15 cellular contexts compared by ENCODE assay signal in the genomic region with DNA sequence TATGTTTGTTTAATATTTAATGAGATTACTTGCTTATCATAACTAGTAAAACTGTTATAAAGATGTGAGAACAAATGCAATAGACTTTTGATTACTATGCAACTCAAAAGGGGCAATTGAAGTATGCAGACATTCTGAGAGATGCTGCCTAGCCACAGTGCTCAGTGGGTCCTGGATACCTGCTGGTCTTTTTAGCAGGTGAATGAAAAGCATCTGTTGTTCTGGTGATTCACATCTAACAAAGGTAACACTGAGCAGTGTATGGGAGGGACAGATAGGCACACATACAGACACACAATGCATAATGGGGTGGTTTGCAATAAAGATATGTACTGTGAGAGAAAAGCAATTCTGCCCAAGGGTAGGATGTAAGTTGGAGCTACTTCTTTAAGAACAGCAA. TPM values are rescaled to one million over a fixed set of nuclear protein-coding genes. Genes with fewer than 3 reads are reported as not detected.
DNase-seq lines count a peak whose midpoint lies in the region; ATAC-seq and TF ChIP-seq lines count a peak whose summit lies in the region.
"Had no signal": no experiment of that assay in that cellular context is flagged by ENCODE, and none has a peak within 500 bp of the region (broad histone marks: within the 10 kb centered on the region; RNA-seq: fewer than 3 reads in every experiment).

No MANE protein-coding gene starts in this region.

- no peaks in the 10 kb centered on the region for H3K27me3 Mint-ChIP-seq in Calu3 (ENCODE audit: unreplicated experiment)
- H3K27me3 Mint-ChIP-seq in natural killer cell treated with Interleukin-12 subunit alpha and Interleukin-12 subunit beta and Interleukin-15 and Interleukin-18, amount 100 ng/mL, for 72 hours, result peaks cover 4 to 20% of the 10 kb centered on the region in 2 donors

- no peak overlapping the region for H2BK5ac ChIP-seq in IMR-90 (ENCODE audit: low read depth, low read length, poor library complexity, severe bottlenecking)

- dilution Hi-C loops in IMR-90 (cut with HindIII; ENCODE audit: low sequenced_read_pairs, unreplicated experiment), result no loop called here

- peak overlapping the region; percentile 84 for H3K27ac Mint-ChIP-seq in Calu3 (ENCODE audit: unreplicated experiment)
- no peak overlapping the region for H3K27ac Mint-ChIP-seq in natural killer cell treated with Interleukin-12 subunit alpha and Interleukin-12 subunit beta and Interleukin-15 and Interleukin-18, amount 100 ng/mL, for 72 hours
- H3K27ac Mint-ChIP-seq: CD4-positive, CD25-positive, alpha-beta regulatory T cell had no signal

- H2AFZ ChIP-seq in IMR-90 (replicated peaks; ENCODE audit: low read length, poor library complexity), result no peak overlapping the region

- intact Hi-C loops in Calu3 (cut with micrococcal nuclease; ENCODE audit: unreplicated experiment) (no loop called here), IMR-90 (cut with micrococcal nuclease) (no loop called here)

- TF ChIP-seq POLR2A in IMR-90 (IDR thresholded peaks at IDR 0.05; ENCODE audit: low read depth, low read length), result no peak

- peaks cover 6% of the 10 kb centered on the region for H3K4me1 ChIP-seq in IMR-90 (ENCODE audit: control insufficient read depth, insufficient read depth, low read length)
- peaks cover 3% of the 10 kb centered on the region for H3K4me1 ChIP-seq in foreskin keratinocyte

- no peak overlapping the region for H3K4ac ChIP-seq in IMR-90 (ENCODE audit: low read depth, low read length)

- H3K36me3 Mint-ChIP-seq in Calu3 (ENCODE audit: insufficient read depth, unreplicated experiment), result no peaks in the 10 kb centered on the region
- H3K36me3 Mint-ChIP-seq in natural killer cell treated with Interleukin-12 subunit alpha and Interleukin-12 subunit beta and Interleukin-15 and Interleukin-18, amount 100 ng/mL, for 72 hours, result no peaks in the 10 kb centered on the region
- H3K36me3 Mint-ChIP-seq: CD4-positive, CD25-positive, alpha-beta regulatory T cell had no signal

- POLR2A ChIA-PET in IMR-90 (lab: Charles Lee; ENCODE audit: unreplicated experiment), result no interaction called here

- H3K4me3 Mint-ChIP-seq in Calu3 (ENCODE audit: low read depth, unreplicated experiment), result peak overlapping the region; percentile 18
- H3K4me3 Mint-ChIP-seq in natural killer cell treated with Interleukin-12 subunit alpha and Interleukin-12 subunit beta and Interleukin-15 and Interleukin-18, amount 100 ng/mL, for 72 hours, result no peak overlapping the region
- H3K4me3 Mint-ChIP-seq: CD4-positive, CD25-positive, alpha-beta regulatory T cell had no signal

- no peak for TF ChIP-seq RAD21 in IMR-90 (IDR thresholded peaks at IDR 0.05; ENCODE audit: low read length)

- H2BK15ac ChIP-seq in IMR-90 (ENCODE audit: low read depth, low read length), result 0 out of 3 replicates have a peak overlapping the region, but pooled peaks have one; percentile 20

- H4K20me1 ChIP-seq in IMR-90 (ENCODE audit: insufficient read depth, low read length), result no peaks in the 10 kb centered on the region
- H4K20me1 ChIP-seq: BLaER1 treated with 17β-estradiol and CSF1 and Interleukin-3, amounts not matched to agents 10 nM and 100 nM had no signal

- peaks cover 23% of the 10 kb centered on the region for H3K4me1 Mint-ChIP-seq in Calu3 (ENCODE audit: low read depth, unreplicated experiment)
- H3K4me1 Mint-ChIP-seq in natural killer cell treated with Interleukin-12 subunit alpha and Interleukin-12 subunit beta and Interleukin-15 and Interleukin-18, amount 100 ng/mL, for 72 hours (ENCODE audit: low read depth in 2 of 2), result no peaks in the 10 kb centered on the region
- H3K4me1 Mint-ChIP-seq: CD4-positive, CD25-positive, alpha-beta regulatory T cell had no signal

- BruUV-seq in Calu3 (replicated peaks; lab: Mats Ljungman, UMichigan) (no TSS peak), IMR-90 (replicated peaks; lab: Mats Ljungman, UMichigan) (no TSS peak)

- no peak for DNase-seq in Calu3
- no peak for DNase-seq in IMR-90
- DNase-seq in foreskin keratinocyte, result no peak
- peak; percentile 20 for DNase-seq in iPS-NIHi7 (ENCODE audit: extremely low spot score)
- no peak for DNase-seq in substantia nigra (lab: John Stamatoyannopoulos, UW)
- DNase-seq in natural killer cell treated with Interleukin-12 subunit alpha and Interleukin-12 subunit beta and Interleukin-15 and Interleukin-18, amount 100 ng/mL, for 72 hours (ENCODE audit: low spot score), result no peak
- no peak for DNase-seq in HPDE6-E6E7 (ENCODE audit: extremely low spot score)
- no peak for DNase-seq in GM10266 (ENCODE audit: extremely low spot score)
- DNase-seq: 8988T; CD4-positive, CD25-positive, alpha-beta regulatory T cell; DMS79; GOT3 had no signal

- H3K23ac ChIP-seq in IMR-90 (ENCODE audit: low read depth, low read length), result no peak overlapping the region

- H3K4me3 ChIP-seq in IMR-90 (ENCODE audit: insufficient read depth, low read depth, low read length), result no peak overlapping the region
- H3K4me3 ChIP-seq: BLaER1 treated with 17β-estradiol and CSF1 and Interleukin-3, amounts not matched to agents 10 nM and 100 nM had no signal

- no peaks in the 10 kb centered on the region for H3K36me3 ChIP-seq in IMR-90 (ENCODE audit: control insufficient read depth, insufficient read depth, low read length)
- H3K36me3 ChIP-seq: BLaER1 treated with 17β-estradiol and CSF1 and Interleukin-3, amounts not matched to agents 10 nM and 100 nM had no signal

- no peak overlapping the region for H3K56ac ChIP-seq in IMR-90 (ENCODE audit: extremely low read depth, insufficient read depth, low read length)

- peaks cover 4% of the 10 kb centered on the region for H3K9me3 Mint-ChIP-seq in Calu3 (ENCODE audit: low read depth, unreplicated experiment)
- no peaks in the 10 kb centered on the region for H3K9me3 Mint-ChIP-seq in natural killer cell treated with Interleukin-12 subunit alpha and Interleukin-12 subunit beta and Interleukin-15 and Interleukin-18, amount 100 ng/mL, for 72 hours

- ATAC-seq in IMR-90 (ENCODE audit: low read depth) (no peak), foreskin keratinocyte (peak; percentile 22)
- ATAC-seq in natural killer cell treated with Interleukin-12 subunit alpha and Interleukin-12 subunit beta and Interleukin-15 and Interleukin-18, amount 100 ng/mL, for 72 hours, result no peak
- ATAC-seq: HCT116 had no signal

- H4K8ac ChIP-seq in IMR-90 (ENCODE audit: low read depth in 2 of 2, low read length in 2 of 2), result no peak overlapping the region; a peak in 1 of 4 replicates

- peaks cover 8% of the 10 kb centered on the region for H3K9me1 ChIP-seq in IMR-90 (ENCODE audit: insufficient read depth, low read length)

- H2BK20ac ChIP-seq in IMR-90 (ENCODE audit: low read depth, low read length), result no peak overlapping the region

- CTCF ChIA-PET in Calu3 (lab: Charles Lee) (interaction anchor here (1.0 kb wide), 1 partner anchor 10 kb away, joined by 3 read pairs; no protein-coding TSS in a partner anchor), IMR-90 (lab: Yijun Ruan, JAX) (no interaction called here)

- peaks cover 3 to 8% of the 10 kb centered on the region in 2 experiments; a peak in 2 of 4 replicates for H3K79me1 ChIP-seq in IMR-90 (ENCODE audit: low read depth in 1 of 2, low read length in 2 of 2)

- H3K14ac ChIP-seq in IMR-90 (replicated peaks; ENCODE audit: low read depth, low read length), result no peak overlapping the region

- H3K27ac ChIP-seq in IMR-90 (ENCODE audit: insufficient read depth, low read length), result no peak overlapping the region
- no peak overlapping the region for H3K27ac ChIP-seq in foreskin keratinocyte
- H3K27ac ChIP-seq in substantia nigra (ENCODE audit: low read depth, low read length, poor library complexity, severe bottlenecking), result no peak overlapping the region
- H3K27ac ChIP-seq: HL-60 had no signal

- TF ChIP-seq CTCF in Calu3 (IDR thresholded peaks at IDR 0.05; ENCODE audit: unreplicated experiment) (no peak), IMR-90 (conservative IDR thresholded peaks at IDR 0.05; ENCODE audit: low read depth, low read length) (no peak), foreskin keratinocyte (conservative IDR thresholded peaks at IDR 0.05) (no peak), GM10266 (IDR thresholded peaks at IDR 0.05; ENCODE audit: control insufficient read depth, insufficient read depth, low read depth, missing control alignments) (no peak)

- no peak overlapping the region for H3K9ac ChIP-seq in IMR-90 (ENCODE audit: low read depth, low read length)
- H3K9ac ChIP-seq: BLaER1 treated with 17β-estradiol and CSF1 and Interleukin-3, amounts not matched to agents 10 nM and 100 nM had no signal

- H2AK9ac ChIP-seq in IMR-90 (replicated peaks; ENCODE audit: low read depth, low read length, poor library complexity), result no peak overlapping the region

- H3K4me2 ChIP-seq in IMR-90 (ENCODE audit: low read depth, low read length), result no peak overlapping the region

- H3K27me3 ChIP-seq in IMR-90 (ENCODE audit: control insufficient read depth, insufficient read depth, low read length) (no peaks in the 10 kb centered on the region), foreskin keratinocyte (no peaks in the 10 kb centered on the region)
- H3K27me3 ChIP-seq: BLaER1 treated with 17β-estradiol and CSF1 and Interleukin-3, amounts not matched to agents 10 nM and 100 nM had no signal

- no peaks in the 10 kb centered on the region for H3K9me3 ChIP-seq in IMR-90 (ENCODE audit: control insufficient read depth, insufficient read depth, low read length)

- H2BK120ac ChIP-seq in IMR-90 (ENCODE audit: low read depth, low read length), result no peak overlapping the region

- H2AK5ac ChIP-seq in IMR-90 (ENCODE audit: low read depth, low read length), result no peak overlapping the region

- no peak overlapping the region for H3K18ac ChIP-seq in IMR-90 (ENCODE audit: low read depth, low read length)

- no peak overlapping the region for H4K5ac ChIP-seq in IMR-90 (ENCODE audit: low read depth, low read length)

- H4K91ac ChIP-seq in IMR-90 (ENCODE audit: insufficient read depth, low read depth, low read length), result no peak overlapping the region

- in situ Hi-C loops in IMR-90 (cut with MboI; ENCODE audit: low sequenced_read_pairs), result no loop called here

TF ChIP-seq in IMR-90, 13 proteins besides CTCF, POLR2A, EP300 and RAD21:
- TF ChIP-seq FOS (IDR thresholded peaks at IDR 0.05; ENCODE audit: low read depth, low read length) (no peak), BHLHE40 (IDR thresholded peaks at IDR 0.05; ENCODE audit: low read depth, low read length) (no peak)

RNA-seq across cellular contexts. Expression of a gene that starts 46.9 kb away (rescaled TPM):
- total RNA-seq in Calu3 (2022) (18.2 and 21.0 TPM in 2 replicates), IMR-90 (2012; rRNA removed) (5.7 and 14.4 TPM in 2 replicates), foreskin keratinocyte (13.6 and 15.5 TPM in 2 replicates)
- polyA plus RNA-seq in IMR-90 (2012; rRNA removed) (3.7 and 5.4 TPM in 2 replicates), foreskin keratinocyte (3.6 and 4.7 TPM in 2 replicates)
- 0.65 and 1.2 TPM in 2 replicates for polyA plus RNA-seq in IMR-90 (2012; cell fraction: cytosol; rRNA removed)
- 0.41 and 2.7 TPM in 2 replicates for polyA plus RNA-seq in IMR-90 (2012; cell fraction: nucleus; rRNA removed; ENCODE audit: low replicate concordance)
- total RNA-seq in natural killer cell treated with Interleukin-12 subunit alpha and Interleukin-12 subunit beta and Interleukin-15 and Interleukin-18, amount 100 ng/mL, for 72 hours, result 1 to 10 TPM; 9.0 to 9.1 TPM
